29 cellular contexts compared by ENCODE assay signal in the genomic region with DNA sequence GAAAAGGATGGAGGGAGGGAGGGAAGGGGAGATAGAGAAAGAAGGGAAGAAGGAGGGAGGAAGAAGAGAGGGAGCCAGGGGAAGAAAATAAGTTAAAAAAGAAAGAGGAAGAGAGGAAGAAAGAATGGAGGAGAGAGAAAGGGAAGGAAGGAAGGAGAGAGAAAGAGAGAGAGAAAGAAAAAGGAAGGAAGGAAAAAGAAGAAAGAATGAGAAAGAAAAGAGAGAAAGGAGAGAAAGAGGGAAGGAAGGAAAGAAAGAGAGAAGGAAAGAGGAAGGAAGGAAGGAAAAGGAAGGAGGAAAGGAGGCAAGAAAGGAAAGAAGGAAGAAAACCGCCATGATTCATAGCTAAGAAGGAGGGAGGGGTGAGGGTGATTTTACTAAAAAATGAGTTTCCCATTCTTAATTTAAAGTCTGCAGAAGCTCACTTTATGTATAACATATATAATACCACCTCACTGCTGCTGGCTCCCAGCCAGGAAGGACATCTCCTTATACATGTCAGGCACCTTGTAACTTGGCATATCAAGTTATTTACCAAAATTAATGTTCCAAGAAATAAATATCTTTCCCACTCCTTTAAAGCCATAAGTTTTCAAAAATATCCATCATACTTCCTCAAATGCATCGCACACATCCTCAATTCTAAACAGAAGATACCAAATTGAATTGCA. TPM values are rescaled to one million over a fixed set of nuclear protein-coding genes. Genes with fewer than 3 reads are reported as not detected.
"Had no signal": no experiment of that assay in that cellular context is flagged by ENCODE, and none has a peak within 500 bp of the region (broad histone marks: within the 10 kb centered on the region; RNA-seq: fewer than 3 reads in every experiment).

No MANE protein-coding gene starts in this region.

- H3K36me3 ChIP-seq: breast epithelium, esophagus squamous epithelium, heart right ventricle, left ventricle myocardium inferior, right lobe of liver, uterus had no signal

- H3K9me3 Mint-ChIP-seq: activated CD4-positive, alpha-beta T cell treated with anti-CD3 and anti-CD28 coated beads, Interleukin-2, amount 10 ng/mL, durations not matched to agents 7 days and 5 days; activated CD8-positive, alpha-beta T cell treated with anti-CD3 and anti-CD28 coated beads for 36 hours; activated T-cell treated with anti-CD3 and anti-CD28 coated beads, Interleukin-2, amount 50 U/mL, for 4 hours; activated T-helper 17 cell treated with anti-CD3 and anti-CD28 coated beads, Interleukin-2, amount 50 U/mL, for 72 hours; endodermal cell; natural killer cell; T-helper 1 cell treated with Interleukin-12 subunit alpha and Interleukin-12 subunit beta and Interleukin-4 antibody, amounts not matched to agents 30 μg/mL and 1 μg/mL, for 36 hours; type B pancreatic cell had no signal

- H3K4me3 Mint-ChIP-seq: activated CD4-positive, alpha-beta T cell treated with anti-CD3 and anti-CD28 coated beads, Interleukin-2, amount 10 ng/mL, durations not matched to agents 7 days and 5 days; activated CD8-positive, alpha-beta T cell treated with anti-CD3 and anti-CD28 coated beads for 36 hours; activated T-cell treated with anti-CD3 and anti-CD28 coated beads, Interleukin-2, amount 50 U/mL, for 4 hours; activated T-helper 17 cell treated with anti-CD3 and anti-CD28 coated beads, Interleukin-2, amount 50 U/mL, for 72 hours; endodermal cell; natural killer cell; T-helper 1 cell treated with Interleukin-12 subunit alpha and Interleukin-12 subunit beta and Interleukin-4 antibody, amounts not matched to agents 30 μg/mL and 1 μg/mL, for 36 hours; type B pancreatic cell had no signal

- H3K36me3 Mint-ChIP-seq: natural killer cell, type B pancreatic cell had no signal

- H3K27me3 ChIP-seq: right lobe of liver, uterus had no signal

- H3K4me1 ChIP-seq: breast epithelium, esophagus squamous epithelium, heart right ventricle, left ventricle myocardium inferior, right lobe of liver, uterus had no signal

- H3K9me3 ChIP-seq: breast epithelium, esophagus squamous epithelium, heart right ventricle, left ventricle myocardium inferior, right lobe of liver, uterus had no signal

- H3K4me1 Mint-ChIP-seq: activated CD4-positive, alpha-beta T cell treated with anti-CD3 and anti-CD28 coated beads, Interleukin-2, amount 10 ng/mL, durations not matched to agents 7 days and 5 days; activated T-helper 17 cell treated with anti-CD3 and anti-CD28 coated beads, Interleukin-2, amount 50 U/mL, for 72 hours; endodermal cell; natural killer cell had no signal

- H3K27ac ChIP-seq: breast epithelium, esophagus squamous epithelium, heart right ventricle, left ventricle myocardium inferior, right lobe of liver, skin epidermis, uterus had no signal

- ATAC-seq: activated CD8-positive, alpha-beta T cell treated with anti-CD3 and anti-CD28 coated beads for 36 hours; activated T-cell treated with anti-CD3 and anti-CD28 coated beads, Interleukin-2, amount 50 U/mL, for 4 hours; activated T-helper 17 cell treated with anti-CD3 and anti-CD28 coated beads, Interleukin-2, amount 50 U/mL, for 72 hours; heart right ventricle; natural killer cell; right lobe of liver; stimulated activated naive CD8-positive, alpha-beta T cell treated with anti-CD3 and anti-CD28 coated beads, Interleukin-15, Interleukin-2, amounts not matched to agents 100 U/mL and 50 U/mL, for 24 hours had no signal

- DNase-seq: activated CD4-positive, alpha-beta T cell treated with anti-CD3 and anti-CD28 coated beads, Interleukin-2, amount 10 ng/mL, durations not matched to agents 7 days and 5 days; activated CD4-positive, CD25-positive, alpha-beta regulatory T cell treated with anti-CD3 and anti-CD28 coated beads, Interleukin-2, amount 50 U/mL, for 72 hours; activated CD8-positive, alpha-beta T cell treated with anti-CD3 and anti-CD28 coated beads for 36 hours; activated gamma-delta T cell treated with Interleukin-2 at 50 U/mL for 16 hours; activated naive CD4-positive, alpha-beta T cell treated with anti-CD3 and anti-CD28 coated beads, Interleukin-2, amount 50 U/mL, for 16 hours; activated T-cell treated with anti-CD3 and anti-CD28 coated beads, Interleukin-2, amount 50 U/mL, for 4 hours; cortex of kidney; endodermal cell; esophagus squamous epithelium; foreskin melanocyte; heart right ventricle; left ventricle myocardium inferior; mesendoderm; natural killer cell; right lobe of liver; stimulated activated CD4-positive, alpha-beta T cell treated with anti-CD3 and anti-CD28 coated beads, Interleukin-12 subunit alpha, Interleukin-12 subunit beta, amount 100 ng/mL, for 4 hours; stimulated activated CD4-positive, alpha-beta T cell treated with anti-CD3 and anti-CD28 coated beads, Interleukin-4, amount 100 ng/mL, for 1 hour; stimulated activated naive CD8-positive, alpha-beta T cell treated with anti-CD3 and anti-CD28 coated beads, Interleukin-15, Interleukin-2, amounts not matched to agents 100 U/mL and 50 U/mL, for 24 hours; T-helper 9 cell; uterus had no signal

- H3K27ac Mint-ChIP-seq: activated CD4-positive, alpha-beta T cell treated with anti-CD3 and anti-CD28 coated beads, Interleukin-2, amount 10 ng/mL, durations not matched to agents 7 days and 5 days; activated CD8-positive, alpha-beta T cell treated with anti-CD3 and anti-CD28 coated beads for 36 hours; activated T-helper 17 cell treated with anti-CD3 and anti-CD28 coated beads, Interleukin-2, amount 50 U/mL, for 72 hours; endodermal cell; natural killer cell; T-helper 1 cell treated with Interleukin-12 subunit alpha and Interleukin-12 subunit beta and Interleukin-4 antibody, amounts not matched to agents 30 μg/mL and 1 μg/mL, for 36 hours; type B pancreatic cell had no signal

- H3K4me3 ChIP-seq: breast epithelium, esophagus squamous epithelium, heart right ventricle, left ventricle myocardium inferior, lung, right lobe of liver, skin epidermis, uterus had no signal

RNA-seq across cellular contexts. Expression of gene OLIG2, which starts 46.0 kb away (rescaled TPM):
- total RNA-seq: activated CD4-positive, alpha-beta T cell treated with anti-CD3 and anti-CD28 coated beads, Interleukin-2, amount 10 ng/mL, durations not matched to agents 7 days and 5 days; activated CD8-positive, alpha-beta T cell treated with anti-CD3 and anti-CD28 coated beads for 36 hours; activated T-cell treated with anti-CD3 and anti-CD28 coated beads, Interleukin-2, amount 50 U/mL, for 4 hours; activated T-helper 17 cell treated with anti-CD3 and anti-CD28 coated beads, Interleukin-2, amount 50 U/mL, for 72 hours; breast epithelium; esophagus squamous epithelium; glomerular endothelial cell; heart right ventricle; left ventricle myocardium inferior; natural killer cell; omental fat pad; posterior vena cava; right lobe of liver; uterus had no signal
- polyA plus RNA-seq: heart right ventricle had no signal
